ENCODE assay signal across 15 cellular contexts in the genomic region with DNA sequence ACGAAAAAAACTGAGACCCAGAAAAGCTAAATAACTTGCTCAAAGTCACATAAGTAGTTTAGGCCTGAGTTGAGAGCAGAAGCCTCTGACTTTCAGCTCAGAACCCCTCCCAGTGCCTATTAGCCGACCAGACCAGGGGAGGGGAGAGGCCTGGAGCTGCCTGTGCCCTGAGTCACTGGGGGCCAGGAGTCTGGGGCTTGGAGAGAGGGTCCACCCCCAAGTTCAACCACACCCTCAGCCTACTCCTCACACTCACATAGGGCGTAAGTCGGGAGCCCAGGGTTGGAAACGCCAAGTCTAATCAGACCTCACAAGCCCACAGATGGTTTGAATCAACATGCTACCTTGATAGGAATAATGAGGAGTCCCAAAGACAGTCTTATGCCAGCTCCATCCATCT. TPM values are rescaled to one million over a fixed set of nuclear protein-coding genes. Genes with fewer than 3 reads are reported as not detected.
A peak's percentile ranks its signal among the peaks of the same experiment; 100 is the strongest.
DNase-seq lines count a peak whose midpoint lies in the region; ATAC-seq and TF ChIP-seq lines count a peak whose summit lies in the region.
"Had no signal": no experiment of that assay in that cellular context is flagged by ENCODE, and none has a peak within 500 bp of the region (broad histone marks: within the 10 kb centered on the region; RNA-seq: fewer than 3 reads in every experiment).

No MANE protein-coding gene starts in this region.

- no peak overlapping the region for H3K4me3 Mint-ChIP-seq in CD4-positive, alpha-beta T cell
- H3K4me3 Mint-ChIP-seq: CD8-positive, alpha-beta memory T cell had no signal

- peaks cover 5% of the 10 kb centered on the region for H3K4me1 Mint-ChIP-seq in CD4-positive, alpha-beta T cell (ENCODE audit: low read depth)

- WGBS in neuronal stem cell (ENCODE audit: extremely low coverage in 2 of 2, insufficient read length in 2 of 2, insufficient replicate concordance in 1 of 2), 2 donors: no CpG with 5 or more reads among the region's 5 CpGs

- H4K8ac ChIP-seq in neuronal stem cell (ENCODE audit: low read depth, low read length): no peak overlapping the region

- H3K27me3 ChIP-seq in BLaER1: no peaks in the 10 kb centered on the region
- H3K27me3 ChIP-seq in neuronal stem cell (ENCODE audit: control insufficient read depth in 3 of 3, insufficient read depth in 3 of 3, low read depth in 1 of 3, low read length in 3 of 3): no peaks in the 10 kb centered on the region
- H3K27me3 ChIP-seq in CD4-positive, alpha-beta T cell (ENCODE audit: control insufficient read depth, insufficient read depth, low read length): no peaks in the 10 kb centered on the region

- peaks cover 62% of the 10 kb centered on the region for H3K4me1 ChIP-seq in BLaER1
- H3K4me1 ChIP-seq in neuronal stem cell (ENCODE audit: control insufficient read depth in 2 of 2, insufficient read depth in 1 of 2, low read depth in 1 of 2, low read length in 2 of 2): peaks cover 11 to 21% of the 10 kb centered on the region in 2 donors

- no peak for TF ChIP-seq CTCF in HFF-Myc (IDR thresholded peaks at IDR 0.05; ENCODE audit: low read depth, low read length, missing control alignments)
- TF ChIP-seq CTCF in fibroblast of the aortic adventitia (IDR thresholded peaks at IDR 0.05; ENCODE audit: insufficient read depth, low read length): no peak
- no peak for TF ChIP-seq CTCF in CD4-positive, alpha-beta T cell (IDR thresholded peaks at IDR 0.05)

- no peaks in the 10 kb centered on the region for H3K36me3 Mint-ChIP-seq in CD4-positive, alpha-beta T cell (ENCODE audit: low read depth)
- H3K36me3 Mint-ChIP-seq: CD8-positive, alpha-beta memory T cell had no signal

- H3K9me3 ChIP-seq in BLaER1 (no peaks in the 10 kb centered on the region), neuronal stem cell (replicated peaks in 1 of 2; ENCODE audit: control insufficient read depth in 2 of 2, insufficient read depth in 1 of 2, low read depth in 1 of 2, low read length in 2 of 2) (no peaks in the 10 kb centered on the region)
- H3K9me3 ChIP-seq in CD4-positive, alpha-beta T cell (ENCODE audit: control insufficient read depth, low read length): no peaks in the 10 kb centered on the region

- H3K4me2 ChIP-seq in BLaER1: no peak overlapping the region
- no peak overlapping the region for H3K4me2 ChIP-seq in neuronal stem cell (ENCODE audit: insufficient read depth, low read length, poor library complexity, severe bottlenecking)

- H3K18ac ChIP-seq in neuronal stem cell (ENCODE audit: low read length): peak overlapping the region; percentile 56

- H3K79me1 ChIP-seq in neuronal stem cell (ENCODE audit: low read depth, low read length): no peaks in the 10 kb centered on the region

- no peak overlapping the region for H3K4ac ChIP-seq in neuronal stem cell (ENCODE audit: low read length)

- H4K91ac ChIP-seq in neuronal stem cell (ENCODE audit: low read depth, low read length, poor library complexity): no peak overlapping the region

- H3K23ac ChIP-seq in neuronal stem cell (ENCODE audit: low read depth, low read length, poor library complexity): no peak overlapping the region

- H3K27me3 Mint-ChIP-seq in CD4-positive, alpha-beta T cell: peaks cover 33% of the 10 kb centered on the region

- no peak overlapping the region for H2BK12ac ChIP-seq in neuronal stem cell (ENCODE audit: low read length)

- H3K9me3 Mint-ChIP-seq in CD4-positive, alpha-beta T cell: no peaks in the 10 kb centered on the region
- H3K9me3 Mint-ChIP-seq: CD8-positive, alpha-beta memory T cell had no signal

- no peak overlapping the region for H2BK5ac ChIP-seq in neuronal stem cell (ENCODE audit: low read length)

- H3K9ac ChIP-seq in BLaER1: no peak overlapping the region
- H3K9ac ChIP-seq in neuronal stem cell (ENCODE audit: low read depth, low read length, poor library complexity): no peak overlapping the region

- H4K20me1 ChIP-seq in BLaER1: no peaks in the 10 kb centered on the region

- peak overlapping the region; percentile 49 for H2AK5ac ChIP-seq in neuronal stem cell (ENCODE audit: low read depth, low read length)

- CTCF ChIA-PET in CD4-positive, alpha-beta T cell (lab: Charles Lee): no interaction called here

- H3K4me3 ChIP-seq in BLaER1 (no peak overlapping the region), HFF-Myc (replicated peaks; ENCODE audit: low read depth, low read length) (no peak overlapping the region), fibroblast of the aortic adventitia (ENCODE audit: low read depth, low read length) (no peak overlapping the region), neuronal stem cell (ENCODE audit: low read length in 2 of 2) (no peak overlapping the region)

- POLR2A ChIA-PET in CD4-positive, alpha-beta T cell (lab: Charles Lee): no interaction called here

- H2BK120ac ChIP-seq in neuronal stem cell (ENCODE audit: low read depth, low read length): peak overlapping the region; percentile 40

- H3K36me3 ChIP-seq in BLaER1 (no peaks in the 10 kb centered on the region), neuronal stem cell (replicated peaks in 1 of 2; ENCODE audit: control insufficient read depth in 2 of 2, insufficient read depth in 2 of 2, low read length in 2 of 2) (no peaks in the 10 kb centered on the region)

- peak overlapping the region; percentile 55 for H2BK15ac ChIP-seq in neuronal stem cell (ENCODE audit: low read length)

- peak; percentile 30 for DNase-seq in HFF-Myc (ENCODE audit: extremely low read depth, low read depth)
- peak; percentile 79 for DNase-seq in fibroblast of the aortic adventitia (ENCODE audit: low read depth)
- no peak for DNase-seq in neuronal stem cell (ENCODE audit: low spot score)
- DNase-seq in CD4-positive, alpha-beta T cell: no peak
- no peak for DNase-seq in mucosa of gallbladder (ENCODE audit: low spot score)
- no peak for DNase-seq in T-helper 1 cell
- DNase-seq: CD8-positive, alpha-beta memory T cell; DMS79 treated with DMSO at 0.1 percent for 48 hours; KBM-7; NCI-H1105 treated with DMSO at 0.1 percent for 48 hours; NCI-H1694; Right ventricle myocardium superior had no signal

- no peak overlapping the region for H3K14ac ChIP-seq in neuronal stem cell (ENCODE audit: low read length)

- no peak for ATAC-seq in CD4-positive, alpha-beta T cell (ENCODE audit: poor library complexity)
- no peak for ATAC-seq in HG02973 (IDR thresholded peaks at IDR 0.05; ENCODE audit: unreplicated experiment)
- ATAC-seq: HCT116 had no signal

- H2AFZ ChIP-seq in neuronal stem cell (ENCODE audit: low read length): no peak overlapping the region

- H3K27ac Mint-ChIP-seq in CD4-positive, alpha-beta T cell: no peak overlapping the region
- H3K27ac Mint-ChIP-seq: CD8-positive, alpha-beta memory T cell had no signal

- intact Hi-C loops in CD4-positive, alpha-beta T cell (cut with DNase I, micrococcal nuclease): no loop called here

- H3K27ac ChIP-seq in BLaER1: peak overlapping the region; percentile 10; the same call in 1 of the 2 replicates
- no peak overlapping the region for H3K27ac ChIP-seq in neuronal stem cell (replicated peaks; ENCODE audit: low read length)
- H3K27ac ChIP-seq in CD4-positive, alpha-beta T cell (ENCODE audit: low read depth, low read length): no peak overlapping the region

RNA-seq across cellular contexts. Expression of a gene that starts 12.6 kb away (rescaled TPM):
- 19.7 and 57.8 TPM in 2 replicates for total RNA-seq in fibroblast of the aortic adventitia (ENCODE audit: low replicate concordance)
- polyA plus RNA-seq in neuronal stem cell (2013, experiment 1 of 2): 93.5 TPM
- polyA plus RNA-seq in neuronal stem cell (2013, experiment 2 of 2): 92.5 TPM
- total RNA-seq in CD4-positive, alpha-beta T cell: not detected
- 128 TPM for total RNA-seq in mucosa of gallbladder

Comparison
In these comparisons a context has a peak if more than half of its experiments do, and no peak if none do; other contexts are left out.
1. DNase-seq: peak in HFF-Myc (single experiment) and fibroblast of the aortic adventitia (single experiment); none in neuronal stem cell (single experiment), CD4-positive, alpha-beta T cell (0 of 10), mucosa of gallbladder (single experiment) and T-helper 1 cell (0 of 5).
2. RNA of a gene that starts 12.6 kb away (total RNA-seq): 128 TPM in mucosa of gallbladder (single experiment) and 19.7 to 57.8 TPM in fibroblast of the aortic adventitia; not detected in CD4-positive, alpha-beta T cell; every median in the first group is over 10 times any median in the second.